Comparison of ENCODE assay signal across 18 cellular contexts in the genomic region with DNA sequence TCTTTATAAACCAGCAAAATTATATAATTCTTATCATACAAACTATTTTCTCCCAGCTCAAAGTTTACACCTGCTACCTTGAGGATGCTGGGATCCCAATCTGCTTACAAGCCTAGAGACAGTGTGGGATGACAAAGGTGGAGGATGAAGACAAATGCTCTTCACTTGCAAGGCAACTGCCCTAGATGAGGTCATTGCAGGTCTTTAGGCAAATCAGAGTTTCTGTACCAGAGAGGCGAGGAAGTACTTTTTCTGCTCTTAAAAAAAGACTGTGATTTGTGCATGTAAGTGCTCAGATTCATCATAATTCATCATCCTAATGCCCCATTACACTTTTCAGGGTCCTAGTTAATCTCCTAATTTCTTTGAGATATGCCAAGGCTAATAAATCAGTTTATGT.
"Had no signal": no experiment of that assay in that cellular context is flagged by ENCODE, and none has a peak within 500 bp of the region (broad histone marks: within the 10 kb centered on the region; RNA-seq: fewer than 3 reads in every experiment).

No MANE protein-coding gene starts in this region.

- H3K27ac ChIP-seq: brain microvascular endothelial cell, cardiac muscle cell, WERI-Rb-1 had no signal

- H3K36me3 ChIP-seq: brain microvascular endothelial cell, cardiac muscle cell, WERI-Rb-1 had no signal

- ATAC-seq: activated CD4-positive, alpha-beta T cell treated with anti-CD3 and anti-CD28 coated beads for 36 hours; activated T-cell treated with anti-CD3 and anti-CD28 coated beads, Interleukin-2, amount 50 U/mL, for 72 hours had no signal

- H3K27me3 ChIP-seq: brain microvascular endothelial cell, cardiac muscle cell had no signal

- DNase-seq: activated CD4-positive, alpha-beta memory T cell treated with anti-CD3 and anti-CD28 coated beads, Interleukin-2, amount 10 ng/mL, durations not matched to agents 7 days and 5 days; activated CD4-positive, alpha-beta T cell treated with anti-CD3 and anti-CD28 coated beads for 36 hours; activated CD4-positive, alpha-beta T cell treated with anti-CD3 and anti-CD28 coated beads, Interleukin-2, amount 50 U/mL, for 1 hour; activated gamma-delta T cell treated with Interleukin-2 at 50 U/mL for 16 hours; activated naive CD4-positive, alpha-beta T cell treated with anti-CD3 and anti-CD28 coated beads, Interleukin-2, amount 10 ng/mL, durations not matched to agents 7 days and 5 days; activated naive CD8-positive, alpha-beta T cell treated with anti-CD3 and anti-CD28 coated beads for 36 hours; activated T-cell treated with anti-CD3 and anti-CD28 coated beads for 4 hours; activated T-cell treated with anti-CD3 and anti-CD28 coated beads, Interleukin-2, amount 50 U/mL, for 72 hours; brain microvascular endothelial cell; KBM-7; NCI-H1048; NCI-H1930; NCI-H446; NCI-H524; SHP77; T-helper 1 cell; WERI-Rb-1 had no signal

- H3K4me3 ChIP-seq: cardiac muscle cell had no signal
